Comparison of ENCODE assay signal across 6 cellular contexts in genomic region chr11:49190287-49190686, GRCh38. TPM values are rescaled to one million over a fixed set of nuclear protein-coding genes. Genes with fewer than 3 reads are reported as not detected.
"Had no signal": no experiment of that assay in that cellular context is flagged by ENCODE, and none has a peak within 500 bp of the region (broad histone marks: within the 10 kb centered on the region; RNA-seq: fewer than 3 reads in every experiment).

No MANE protein-coding gene starts in this region.

RNA-seq across cellular contexts. Expression of gene FOLH1, which starts 18.1 kb away (rescaled TPM):
- total RNA-seq: epithelial cell of proximal tubule; lung microvascular endothelial cell; myocyte; naive thymus-derived CD8-positive, alpha-beta T cell; osteocyte; smooth muscle cell had no signal
